30 cellular contexts compared by ENCODE assay signal in the genomic region with DNA sequence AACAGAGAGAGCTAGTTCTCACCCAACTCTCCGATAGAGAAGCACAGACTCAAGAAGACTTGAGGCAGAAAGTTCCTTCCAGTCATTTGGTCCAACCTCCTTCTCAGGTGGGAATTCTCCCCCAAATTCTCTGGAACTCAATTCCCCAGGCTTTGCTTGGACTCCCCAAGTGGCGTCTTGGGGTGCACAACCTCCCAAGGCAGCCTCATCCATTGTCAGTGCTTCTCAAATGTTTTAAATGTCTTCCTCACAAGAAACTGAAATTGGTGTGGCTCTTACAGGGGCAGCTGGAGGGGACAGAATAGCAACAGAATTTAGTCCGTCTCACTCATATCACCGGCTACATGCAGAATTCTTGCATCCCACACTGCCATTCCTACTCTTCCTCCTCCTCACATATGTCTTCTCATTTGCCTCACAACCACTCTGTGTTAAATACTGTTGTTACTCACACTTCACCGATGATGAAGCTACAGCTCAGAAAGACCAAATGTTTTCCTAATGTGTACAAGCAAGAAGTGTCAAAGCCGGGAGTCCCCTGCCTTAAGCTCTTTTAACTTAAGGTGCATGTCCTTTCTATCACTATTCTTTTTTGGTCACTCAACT. TPM values are rescaled to one million over a fixed set of nuclear protein-coding genes. Genes with fewer than 3 reads are reported as not detected.
DNase-seq lines count a peak whose midpoint lies in the region; ATAC-seq, FAIRE-seq and TF ChIP-seq lines count a peak whose summit lies in the region.
"Had no signal": no experiment of that assay in that cellular context is flagged by ENCODE, and none has a peak within 500 bp of the region (broad histone marks: within the 10 kb centered on the region; RNA-seq: fewer than 3 reads in every experiment).

No MANE protein-coding gene starts in this region.

- H3K27me3 Mint-ChIP-seq in T-helper 17 cell: no peaks in the 10 kb centered on the region
- H3K27me3 Mint-ChIP-seq in stimulated activated memory B cell treated with anti-CD40 and anti-IgM and Interleukin-4, amounts not matched to agents 10 μg/mL and 1 μg/mL and 100 μg/mL, for 72 hours: no peaks in the 10 kb centered on the region
- H3K27me3 Mint-ChIP-seq: CD4-positive, CD25-positive, alpha-beta regulatory T cell; naive thymus-derived CD8-positive, alpha-beta T cell had no signal

- peak overlapping the region; percentile 29 to 72 for H3K27ac Mint-ChIP-seq in activated naive CD4-positive, alpha-beta T cell treated with anti-CD3 and anti-CD28 coated beads, Interleukin-2, amount 50 U/mL, for 72 hours
- H3K27ac Mint-ChIP-seq in T-helper 17 cell: peak overlapping the region; percentile 85
- H3K27ac Mint-ChIP-seq in stimulated activated memory B cell treated with anti-CD40 and anti-IgM and Interleukin-4, amounts not matched to agents 10 μg/mL and 1 μg/mL and 100 μg/mL, for 72 hours: peak overlapping the region; percentile 3
- H3K27ac Mint-ChIP-seq: type B pancreatic cell, WTC11 had no signal

- peaks cover 26 to 48% of the 10 kb centered on the region in 2 donors for H3K36me3 Mint-ChIP-seq in activated naive CD4-positive, alpha-beta T cell treated with anti-CD3 and anti-CD28 coated beads, Interleukin-2, amount 50 U/mL, for 72 hours
- peaks cover 9% of the 10 kb centered on the region for H3K36me3 Mint-ChIP-seq in T-helper 17 cell (ENCODE audit: low read depth)
- peaks cover 70% of the 10 kb centered on the region for H3K36me3 Mint-ChIP-seq in stimulated activated memory B cell treated with anti-CD40 and anti-IgM and Interleukin-4, amounts not matched to agents 10 μg/mL and 1 μg/mL and 100 μg/mL, for 72 hours
- H3K36me3 Mint-ChIP-seq: type B pancreatic cell, WTC11 had no signal

- H3K9me3 ChIP-seq in T-helper 17 cell (ENCODE audit: control insufficient read depth, low read length, poor library complexity, severe bottlenecking): no peaks in the 10 kb centered on the region
- H3K9me3 ChIP-seq: lower lobe of right lung, psoas muscle, sigmoid colon had no signal

- no peak for DNase-seq in activated naive CD4-positive, alpha-beta T cell treated with anti-CD3 and anti-CD28 coated beads, Interleukin-2, amount 50 U/mL, for 72 hours (ENCODE audit: low spot score in 2 of 2)
- DNase-seq in activated naive CD4-positive, alpha-beta T cell treated with Interleukin-2 at 50 U/mL for 16 hours: no peak
- DNase-seq in GM12891 (ENCODE audit: insufficient read length, low spot score): no peak
- DNase-seq in T-helper 17 cell: no peak
- no peak for DNase-seq in NCI-H1436 treated with DMSO at 0.1 percent for 48 hours (lab: John Stamatoyannopoulos, UW)
- DNase-seq in DMS79 (lab: John Stamatoyannopoulos, UW): no peak
- DNase-seq: caudate nucleus; CD4-positive, CD25-positive, alpha-beta regulatory T cell; effector memory CD4-positive, alpha-beta T cell; hippocampal formation; lower lobe of right lung; naive thymus-derived CD8-positive, alpha-beta T cell; NCI-H1048; NCI-H1694 treated with DMSO at 0.1 percent for 48 hours; NCI-H446; NCI-H82; occipital lobe; psoas muscle; SHP77 treated with DMSO at 0.1 percent for 48 hours; sigmoid colon; stimulated activated CD4-positive, alpha-beta T cell treated with anti-CD3 and anti-CD28 coated beads, Interleukin-12 subunit alpha, Interleukin-12 subunit beta, amount 100 ng/mL, for 4 hours; stimulated activated CD4-positive, alpha-beta T cell treated with anti-CD3 and anti-CD28 coated beads, Interleukin-2, amount 100 ng/mL, for 48 hours had no signal

- TF ChIP-seq POLR2A in GM12891 (IDR thresholded peaks at IDR 0.05; ENCODE audit: low read depth, low read length): no peak

- peak; percentile 69 for FAIRE-seq in GM12891 (lab: Jason Lieb, UNC)
- FAIRE-seq: D721Med, H54, RCC 7860 had no signal

- H3K9me3 Mint-ChIP-seq in activated naive CD4-positive, alpha-beta T cell treated with anti-CD3 and anti-CD28 coated beads, Interleukin-2, amount 50 U/mL, for 72 hours: no peaks in the 10 kb centered on the region
- no peaks in the 10 kb centered on the region for H3K9me3 Mint-ChIP-seq in stimulated activated memory B cell treated with anti-CD40 and anti-IgM and Interleukin-4, amounts not matched to agents 10 μg/mL and 1 μg/mL and 100 μg/mL, for 72 hours
- H3K9me3 Mint-ChIP-seq: CD4-positive, CD25-positive, alpha-beta regulatory T cell; naive thymus-derived CD8-positive, alpha-beta T cell; type B pancreatic cell; WTC11 had no signal

- H3K4me1 Mint-ChIP-seq in T-helper 17 cell: peaks cover 35% of the 10 kb centered on the region
- peaks cover 20% of the 10 kb centered on the region for H3K4me1 Mint-ChIP-seq in stimulated activated memory B cell treated with anti-CD40 and anti-IgM and Interleukin-4, amounts not matched to agents 10 μg/mL and 1 μg/mL and 100 μg/mL, for 72 hours

- no peak overlapping the region for H3K4me3 Mint-ChIP-seq in T-helper 17 cell
- H3K4me3 Mint-ChIP-seq in stimulated activated memory B cell treated with anti-CD40 and anti-IgM and Interleukin-4, amounts not matched to agents 10 μg/mL and 1 μg/mL and 100 μg/mL, for 72 hours: no peak overlapping the region
- H3K4me3 Mint-ChIP-seq: CD4-positive, CD25-positive, alpha-beta regulatory T cell; naive thymus-derived CD8-positive, alpha-beta T cell; type B pancreatic cell; WTC11 had no signal

- ATAC-seq in activated naive CD4-positive, alpha-beta T cell treated with anti-CD3 and anti-CD28 coated beads, Interleukin-2, amount 50 U/mL, for 72 hours: no peak
- no peak for ATAC-seq in T-helper 17 cell
- ATAC-seq in stimulated activated memory B cell treated with anti-CD40 and anti-IgM and Interleukin-4, amounts not matched to agents 10 μg/mL and 1 μg/mL and 100 μg/mL, for 72 hours: no peak
- ATAC-seq: lower lobe of right lung; naive thymus-derived CD8-positive, alpha-beta T cell; psoas muscle; WTC11 had no signal

TF ChIP-seq in GM12891, 5 proteins besides CTCF, POLR2A, EP300 and RAD21:
- no peak for TF ChIP-seq PAX5 (IDR thresholded peaks at IDR 0.05; ENCODE audit: insufficient read depth, low read length, severe bottlenecking)
- no peak for TF ChIP-seq SPI1 (IDR thresholded peaks at IDR 0.05; ENCODE audit: low read depth, low read length)
- no peak for TF ChIP-seq POU2F2 (IDR thresholded peaks at IDR 0.05; ENCODE audit: low read depth, low read length)

RNA-seq across cellular contexts. Expression of a gene that starts 33.4 kb away (rescaled TPM):
- total RNA-seq in activated naive CD4-positive, alpha-beta T cell treated with anti-CD3 and anti-CD28 coated beads, Interleukin-2, amount 50 U/mL, for 72 hours: 10 to 100 TPM; 14.9 to 37.0 TPM
- 14.9 TPM for polyA plus RNA-seq in GM12891 (2012; ENCODE audit: low read depth, missing spikeins)
- total RNA-seq in T-helper 17 cell: 10 to 100 TPM; 66.2 to 71.6 TPM
- total RNA-seq: epithelial cell of proximal tubule, HT-29 had no signal

RNA-seq across cellular contexts. Expression of a gene that starts 34.1 kb away (rescaled TPM):
- 10 to 100 TPM; 84.3 to 96.3 TPM for total RNA-seq in activated naive CD4-positive, alpha-beta T cell treated with anti-CD3 and anti-CD28 coated beads, Interleukin-2, amount 50 U/mL, for 72 hours
- polyA plus RNA-seq in GM12891 (2012; ENCODE audit: low read depth, missing spikeins): 102 TPM
- total RNA-seq in T-helper 17 cell: 10 to 100 TPM; 67.8 to 70.6 TPM
- total RNA-seq: epithelial cell of proximal tubule, HT-29, occipital lobe had no signal

Comparison
In these comparisons a context has a peak if more than half of its experiments do, and no peak if none do; other contexts are left out.
1. H3K27ac Mint-ChIP-seq: peak in every context shown above with its lines; median percentile 85 in T-helper 17 cell; 50 in activated naive CD4-positive, alpha-beta T cell treated with anti-CD3 and anti-CD28 coated beads, Interleukin-2, amount 50 U/mL, for 72 hours; 3 in stimulated activated memory B cell treated with anti-CD40 and anti-IgM and Interleukin-4, amounts not matched to agents 10 μg/mL and 1 μg/mL and 100 μg/mL, for 72 hours.